Comparison of ENCODE assay signal across 21 cellular contexts in the genomic region with DNA sequence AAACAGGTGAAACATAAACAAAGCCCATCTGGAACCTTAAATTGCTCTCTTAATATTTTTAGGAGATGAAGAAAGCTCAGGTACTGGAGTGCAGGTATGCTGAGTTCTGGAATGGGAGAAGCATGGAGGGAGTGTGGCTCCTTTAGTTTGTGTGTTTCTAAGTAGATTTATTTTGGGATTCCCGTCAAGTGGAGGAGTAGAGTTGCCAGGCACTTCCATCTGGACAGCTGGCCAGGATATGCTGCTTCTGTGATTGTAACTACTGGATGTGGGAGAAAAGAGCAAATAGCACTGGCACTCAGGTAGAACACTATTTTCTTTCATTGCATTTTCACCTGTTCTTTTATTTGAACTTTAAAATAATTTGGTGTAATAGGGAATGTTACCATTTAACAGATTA.
A peak's percentile ranks its signal among the peaks of the same experiment; 100 is the strongest.
DNase-seq lines count a peak whose midpoint lies in the region; ATAC-seq and TF ChIP-seq lines count a peak whose summit lies in the region.
"Had no signal": no experiment of that assay in that cellular context is flagged by ENCODE, and none has a peak within 500 bp of the region (broad histone marks: within the 10 kb centered on the region; RNA-seq: fewer than 3 reads in every experiment).

No MANE protein-coding gene starts in this region.

- intact Hi-C loops in heart left ventricle (cut with DNase I) (loop anchor here in 1 of 10 donors (5.0 kb wide), 1 partner anchor 37 kb away; no protein-coding TSS in a partner anchor), left ventricle myocardium superior (cut with micrococcal nuclease) (no loop called here)

- TF ChIP-seq CTCF in heart left ventricle (IDR thresholded peaks at IDR 0.05) = no peak

- no peaks in the 10 kb centered on the region for H3K27me3 ChIP-seq in heart left ventricle
- H3K27me3 ChIP-seq: BE2C; BLaER1 treated with 17β-estradiol and CSF1 and Interleukin-3, amounts not matched to agents 10 nM and 100 nM had no signal

- DNase-seq in NCI-H2171 treated with DMSO at 0.1 percent for 48 hours (lab: John Stamatoyannopoulos, UW) (peak; percentile 2), NCI-H2171 (lab: John Stamatoyannopoulos, UW) (no peak), heart left ventricle (no peak), left ventricle myocardium superior (no peak), superior temporal gyrus (ENCODE audit: extremely low spot score) (peak; percentile 27)
- DNase-seq in activated effector memory CD4-positive, alpha-beta T cell treated with Interleukin-2 at 50 U/mL for 16 hours = no peak
- DNase-seq: 8988T; ACHN; AML-193; BE2C; CD4-positive, alpha-beta T cell; CD8-positive, alpha-beta memory T cell; DMS153; DND-41; H9 had no signal

- H3K27ac ChIP-seq in heart left ventricle = peak overlapping the region in 7 of 12 donors; percentile 8 to 50 (median 18)
- H3K27ac ChIP-seq: A549; BLaER1 treated with 17β-estradiol and CSF1 and Interleukin-3, amounts not matched to agents 10 nM and 100 nM had no signal

- peaks cover 0 to 58% (median 26%) of the 10 kb centered on the region in 12 donors for H3K4me1 ChIP-seq in heart left ventricle

- WGBS in heart left ventricle, 4 donors = 22 to 43% (median 35%) methylated on average over 1 of the region's 1 CpG

- ATAC-seq in heart left ventricle (peak in 3 of 4 donors; percentile 46 to 57 (median 49)), left ventricle myocardium superior (peak; percentile 65), HG03280 (IDR thresholded peaks at IDR 0.05; ENCODE audit: unreplicated experiment) (no peak), GM18511 (IDR thresholded peaks at IDR 0.05; ENCODE audit: unreplicated experiment) (no peak)
- ATAC-seq: A549, GM23338, HCT116 had no signal

- no peak overlapping the region for H3K4me3 ChIP-seq in heart left ventricle
- H3K4me3 ChIP-seq: A549; BLaER1 treated with 17β-estradiol and CSF1 and Interleukin-3, amounts not matched to agents 10 nM and 100 nM; GM23338 had no signal

- no peak for TF ChIP-seq POLR2A in heart left ventricle (IDR thresholded peaks at IDR 0.05)

- peaks cover 0 to 9% (median 0%) of the 10 kb centered on the region in 12 donors for H3K9me3 ChIP-seq in heart left ventricle
- H3K9me3 ChIP-seq: A549; BE2C; BLaER1 treated with 17β-estradiol and CSF1 and Interleukin-3, amounts not matched to agents 10 nM and 100 nM had no signal

- peaks cover 0 to 9% (median 0%) of the 10 kb centered on the region in 9 donors for H3K36me3 ChIP-seq in heart left ventricle
- H3K36me3 ChIP-seq: BE2C; BLaER1 treated with 17β-estradiol and CSF1 and Interleukin-3, amounts not matched to agents 10 nM and 100 nM had no signal

Comparison
In these comparisons a context has a peak if more than half of its experiments do, and no peak if none do; other contexts are left out.
1. DNase-seq: peak in NCI-H2171 treated with DMSO at 0.1 percent for 48 hours (single experiment) and superior temporal gyrus (single experiment); none in NCI-H2171 (single experiment), heart left ventricle (0 of 5), left ventricle myocardium superior (single experiment) and activated effector memory CD4-positive, alpha-beta T cell treated with Interleukin-2 at 50 U/mL for 16 hours (single experiment).
2. ATAC-seq: peak in heart left ventricle (3 of 4) and left ventricle myocardium superior (single experiment); none in HG03280 (single experiment) and GM18511 (single experiment).